ENCODE assay signal across 13 cellular contexts in genomic region chr1:222926566-222926965, GRCh38.
DNase-seq lines count a peak whose midpoint lies in the region; ATAC-seq and TF ChIP-seq lines count a peak whose summit lies in the region.
"Had no signal": no experiment of that assay in that cellular context is flagged by ENCODE, and none has a peak within 500 bp of the region (broad histone marks: within the 10 kb centered on the region; RNA-seq: fewer than 3 reads in every experiment).

No MANE protein-coding gene starts in this region.

- TF ChIP-seq CTCF in AG09319 (IDR thresholded peaks at IDR 0.05; ENCODE audit: low read depth, low read length) (no peak), left lung (IDR thresholded peaks at IDR 0.05) (no peak)

- no peaks in the 10 kb centered on the region for H3K36me3 ChIP-seq in left lung
- H3K36me3 ChIP-seq in effector memory CD4-positive, alpha-beta T cell (ENCODE audit: control insufficient read depth, insufficient read depth, low read length): no peaks in the 10 kb centered on the region

- CTCF ChIA-PET in activated CD4-positive, alpha-beta T cell treated with anti-CD3 and anti-CD28 coated beads, Interleukin-2, amount 10 ng/mL, durations not matched to agents 7 days and 5 days (lab: Charles Lee): no interaction called here

- peak; percentile 27 for ATAC-seq in left lung

- H3K27ac Mint-ChIP-seq in activated CD4-positive, alpha-beta T cell treated with anti-CD3 and anti-CD28 coated beads, Interleukin-2, amount 10 ng/mL, durations not matched to agents 7 days and 5 days: no peak overlapping the region
- H3K27ac Mint-ChIP-seq: activated T-cell treated with anti-CD3 and anti-CD28 coated beads, Interleukin-2, amount 50 U/mL, for 24 hours had no signal

- H3K4me3 ChIP-seq in left lung: no peak overlapping the region
- no peak overlapping the region for H3K4me3 ChIP-seq in effector memory CD4-positive, alpha-beta T cell (ENCODE audit: insufficient read depth, low read depth, low read length, poor library complexity, severe bottlenecking)
- H3K4me3 ChIP-seq: hepatocyte had no signal

- no peaks in the 10 kb centered on the region for H3K27me3 Mint-ChIP-seq in activated CD4-positive, alpha-beta T cell treated with anti-CD3 and anti-CD28 coated beads, Interleukin-2, amount 10 ng/mL, durations not matched to agents 7 days and 5 days
- H3K27me3 Mint-ChIP-seq: activated T-cell treated with anti-CD3 and anti-CD28 coated beads, Interleukin-2, amount 50 U/mL, for 24 hours had no signal

- no peaks in the 10 kb centered on the region for H3K4me1 Mint-ChIP-seq in activated CD4-positive, alpha-beta T cell treated with anti-CD3 and anti-CD28 coated beads, Interleukin-2, amount 10 ng/mL, durations not matched to agents 7 days and 5 days

- no peaks in the 10 kb centered on the region for H3K36me3 Mint-ChIP-seq in activated CD4-positive, alpha-beta T cell treated with anti-CD3 and anti-CD28 coated beads, Interleukin-2, amount 10 ng/mL, durations not matched to agents 7 days and 5 days (ENCODE audit: low read depth)

- intact Hi-C loops in left lung (cut with DNase I): no loop called here

- no peaks in the 10 kb centered on the region for H3K9me3 ChIP-seq in left lung
- no peaks in the 10 kb centered on the region for H3K9me3 ChIP-seq in effector memory CD4-positive, alpha-beta T cell (ENCODE audit: control insufficient read depth, low read length)

- H3K27ac ChIP-seq in left lung: peak overlapping the region in 1 of 2 donors; percentile 6
- no peak overlapping the region for H3K27ac ChIP-seq in effector memory CD4-positive, alpha-beta T cell (ENCODE audit: insufficient read depth, low read length, poor library complexity, severe bottlenecking)
- H3K27ac ChIP-seq: hepatocyte had no signal

- POLR2A ChIA-PET in activated CD4-positive, alpha-beta T cell treated with anti-CD3 and anti-CD28 coated beads, Interleukin-2, amount 10 ng/mL, durations not matched to agents 7 days and 5 days (lab: Charles Lee): no interaction called here

- H3K9me3 Mint-ChIP-seq in activated CD4-positive, alpha-beta T cell treated with anti-CD3 and anti-CD28 coated beads, Interleukin-2, amount 10 ng/mL, durations not matched to agents 7 days and 5 days: no peaks in the 10 kb centered on the region
- H3K9me3 Mint-ChIP-seq: activated T-cell treated with anti-CD3 and anti-CD28 coated beads, Interleukin-2, amount 50 U/mL, for 24 hours had no signal

- peaks cover 7 to 24% of the 10 kb centered on the region in 2 donors for H3K4me1 ChIP-seq in left lung
- no peaks in the 10 kb centered on the region for H3K4me1 ChIP-seq in effector memory CD4-positive, alpha-beta T cell (ENCODE audit: control insufficient read depth, insufficient read depth, low read length, poor library complexity, severe bottlenecking)

- DNase-seq in AG09319 (ENCODE audit: extremely low read depth, low read depth) (peak; percentile 19), M059J (ENCODE audit: low read depth) (peak; percentile 90), amniotic epithelial cell (ENCODE audit: low read depth) (peak; percentile 83), left lung (no peak), OCI-M1 (lab: John Stamatoyannopoulos, UW) (no peak), hepatic stellate cell (ENCODE audit: low spot score) (no peak)
- no peak for DNase-seq in effector memory CD4-positive, alpha-beta T cell
- DNase-seq in activated CD4-positive, alpha-beta T cell treated with anti-CD3 and anti-CD28 coated beads, Interleukin-2, amount 10 ng/mL, durations not matched to agents 7 days and 5 days: no peak
- DNase-seq: activated T-cell treated with anti-CD3 and anti-CD28 coated beads, Interleukin-2, amount 50 U/mL, for 24 hours; C1 segment of cervical spinal cord; cerebellar nuclear complex; MM.1S had no signal

- no peak overlapping the region for H3K4me3 Mint-ChIP-seq in activated CD4-positive, alpha-beta T cell treated with anti-CD3 and anti-CD28 coated beads, Interleukin-2, amount 10 ng/mL, durations not matched to agents 7 days and 5 days
- H3K4me3 Mint-ChIP-seq: activated T-cell treated with anti-CD3 and anti-CD28 coated beads, Interleukin-2, amount 50 U/mL, for 24 hours had no signal

- H3K27me3 ChIP-seq in left lung: no peaks in the 10 kb centered on the region
- H3K27me3 ChIP-seq in effector memory CD4-positive, alpha-beta T cell (replicated peaks; ENCODE audit: control insufficient read depth, insufficient read depth, low read length, poor library complexity, severe bottlenecking): no peaks in the 10 kb centered on the region
- H3K27me3 ChIP-seq: hepatocyte had no signal

Comparison
In these comparisons a context has a peak if more than half of its experiments do, and no peak if none do; other contexts are left out.
1. DNase-seq: peak in AG09319 (single experiment), M059J (single experiment) and amniotic epithelial cell (single experiment); none in left lung (0 of 2), effector memory CD4-positive, alpha-beta T cell (0 of 3), OCI-M1 (single experiment), hepatic stellate cell (single experiment) and activated CD4-positive, alpha-beta T cell treated with anti-CD3 and anti-CD28 coated beads, Interleukin-2, amount 10 ng/mL, durations not matched to agents 7 days and 5 days (single experiment).